8 cellular contexts compared by ENCODE assay signal in genomic region chr14:104676694-104677505, GRCh38. TPM values are rescaled to one million over a fixed set of nuclear protein-coding genes. Genes with fewer than 3 reads are reported as not detected.
DNase-seq lines count a peak whose midpoint lies in the region; ATAC-seq and TF ChIP-seq lines count a peak whose summit lies in the region.

No MANE protein-coding gene starts in this region.

- H3K9me3 ChIP-seq in OCI-LY7 (ENCODE audit: low read length) (no peaks in the 10 kb centered on the region), colonic mucosa (no peaks in the 10 kb centered on the region), upper lobe of left lung (no peaks in the 10 kb centered on the region)

- H3K36me3 Mint-ChIP-seq in natural killer cell treated with Interleukin-12 subunit alpha and Interleukin-12 subunit beta and Interleukin-15 and Interleukin-18, amount 100 ng/mL, for 72 hours, result no peaks in the 10 kb centered on the region

- POLR2A ChIA-PET in OCI-LY7 (lab: Charles Lee), result interaction anchor here (0.6 to 2.7 kb wide), 6 partner anchors 11 to 75 kb away, joined by 3 to 12 read pairs (median 4); no protein-coding TSS in a partner anchor

- peaks cover 6 to 7% of the 10 kb centered on the region in 2 donors for H3K4me1 Mint-ChIP-seq in natural killer cell treated with Interleukin-12 subunit alpha and Interleukin-12 subunit beta and Interleukin-15 and Interleukin-18, amount 100 ng/mL, for 72 hours (ENCODE audit: low read depth in 2 of 2)

- H3K79me2 ChIP-seq in OCI-LY7 (ENCODE audit: insufficient read depth, low read depth, low read length), result no peaks in the 10 kb centered on the region

- intact Hi-C loops in OCI-LY7 (cut with micrococcal nuclease; ENCODE audit: unreplicated experiment) (no loop called here), colonic mucosa (cut with DNase I) (no loop called here)

- no peak for TF ChIP-seq POLR2A in upper lobe of left lung (IDR thresholded peaks at IDR 0.05)

- BruUV-seq in OCI-LY7 (replicated peaks; lab: Mats Ljungman, UMichigan), result no TSS peak

- no peaks in the 10 kb centered on the region for H3K36me3 ChIP-seq in OCI-LY7 (ENCODE audit: insufficient read depth, low read length)
- no peaks in the 10 kb centered on the region for H3K36me3 ChIP-seq in colonic mucosa
- no peaks in the 10 kb centered on the region for H3K36me3 ChIP-seq in upper lobe of left lung

- no peak overlapping the region for H3K27ac Mint-ChIP-seq in natural killer cell treated with Interleukin-12 subunit alpha and Interleukin-12 subunit beta and Interleukin-15 and Interleukin-18, amount 100 ng/mL, for 72 hours

- H3K4me3 Mint-ChIP-seq in natural killer cell treated with Interleukin-12 subunit alpha and Interleukin-12 subunit beta and Interleukin-15 and Interleukin-18, amount 100 ng/mL, for 72 hours, result peak overlapping the region; percentile 61

- peak overlapping the region; percentile 70 for H3K4me2 ChIP-seq in OCI-LY7 (ENCODE audit: low read length)

- H3K27ac ChIP-seq in OCI-LY7 (ENCODE audit: low read depth, low read length, poor library complexity, severe bottlenecking) (no peak overlapping the region), colonic mucosa (peak overlapping the region; percentile 81), upper lobe of left lung (peak overlapping the region; percentile 80 to 93 (median 91))

- peak; percentile 1 to 8 for ATAC-seq in natural killer cell treated with Interleukin-12 subunit alpha and Interleukin-12 subunit beta and Interleukin-15 and Interleukin-18, amount 100 ng/mL, for 72 hours
- ATAC-seq in upper lobe of left lung (ENCODE audit: low FRiP score in 2 of 2), result peak in 1 of 2 donors; percentile 1

- peak overlapping the region; percentile 59 to 79 for H3K9ac ChIP-seq in colonic mucosa (ENCODE audit: low read depth in 2 of 2, low read length in 2 of 2)

- 22 to 35% methylated on average over 15 to 20 of the region's 29 CpGs for WGBS in upper lobe of left lung, 2 donors

- no peaks in the 10 kb centered on the region for H3K9me3 Mint-ChIP-seq in natural killer cell treated with Interleukin-12 subunit alpha and Interleukin-12 subunit beta and Interleukin-15 and Interleukin-18, amount 100 ng/mL, for 72 hours

- H3K27me3 ChIP-seq in colonic mucosa (no peaks in the 10 kb centered on the region), upper lobe of left lung (no peaks in the 10 kb centered on the region)

- H3K9me2 ChIP-seq in OCI-LY7 (ENCODE audit: insufficient read depth, low read length), result no peaks in the 10 kb centered on the region

- CTCF ChIA-PET in OCI-LY7 (lab: Charles Lee; ENCODE audit: unreplicated experiment), result interaction anchor here (0.6 kb wide), 1 partner anchor 11 kb away, joined by 13 read pairs; no protein-coding TSS in a partner anchor

- H3K4me3 ChIP-seq in OCI-LY7 (ENCODE audit: low read depth, low read length, poor library complexity, severe bottlenecking) (peak overlapping the region; percentile 52), colonic mucosa (peak overlapping the region; percentile 43), upper lobe of left lung (peak overlapping the region in 3 of 4 donors; percentile 49 to 65 (median 55))

- TF ChIP-seq EP300 in upper lobe of left lung (IDR thresholded peaks at IDR 0.05), result no peak

- peak overlapping the region; percentile 53; the same call in 1 of the 2 replicates for H2AFZ ChIP-seq in OCI-LY7 (ENCODE audit: low read length)

- TF ChIP-seq CTCF in OCI-LY7 (conservative IDR thresholded peaks at IDR 0.05; ENCODE audit: low read length) (no peak), colonic mucosa (IDR thresholded peaks at IDR 0.05) (no peak), upper lobe of left lung (IDR thresholded peaks at IDR 0.05) (no peak)

- no peaks in the 10 kb centered on the region for H4K20me1 ChIP-seq in OCI-LY7 (ENCODE audit: insufficient read depth, low read length)

- peaks cover 14 to 17% of the 10 kb centered on the region in 2 donors for H3K27me3 Mint-ChIP-seq in natural killer cell treated with Interleukin-12 subunit alpha and Interleukin-12 subunit beta and Interleukin-15 and Interleukin-18, amount 100 ng/mL, for 72 hours

- peak in 2 of 3 experiments; percentile 54 to 70 for DNase-seq in NCI-H1417 (lab: John Stamatoyannopoulos, UW)
- no peak for DNase-seq in NCI-H1417 treated with DMSO at 0.1 percent for 48 hours (lab: John Stamatoyannopoulos, UW)
- no peak for DNase-seq in OCI-LY7 (ENCODE audit: low spot score)
- DNase-seq in colonic mucosa, result peak; percentile 62
- no peak for DNase-seq in natural killer cell treated with Interleukin-12 subunit alpha and Interleukin-12 subunit beta and Interleukin-15 and Interleukin-18, amount 100 ng/mL, for 72 hours (ENCODE audit: low spot score)
- DNase-seq in upper lobe of left lung, result peak; percentile 60 to 70
- no peak for DNase-seq in putamen (ENCODE audit: low spot score)
- DNase-seq in cerebellar cortex (ENCODE audit: low spot score), result no peak

- peaks cover 40% of the 10 kb centered on the region for H3K4me1 ChIP-seq in OCI-LY7 (ENCODE audit: insufficient read depth, low read length, poor library complexity, severe bottlenecking)
- peaks cover 38% of the 10 kb centered on the region for H3K4me1 ChIP-seq in colonic mucosa
- peaks cover 47 to 50% (median 48%) of the 10 kb centered on the region in 4 donors for H3K4me1 ChIP-seq in upper lobe of left lung

RNA-seq across cellular contexts. Expression of gene INF2, which starts 12.5 kb away (rescaled TPM):
- total RNA-seq in OCI-LY7 (2014; rRNA removed; shearing (Covaris generic)), result 32.7 and 39.4 TPM in 2 replicates
- total RNA-seq in OCI-LY7 (2022) (43.4 and 51.6 TPM in 2 replicates), colonic mucosa (100 to 1,000 TPM; 162 to 264 TPM), upper lobe of left lung (100 to 1,000 TPM in 5 of 6 donors, 10 to 100 TPM in 1; 65.2 to 259 (median 131) TPM)
- 10 to 100 TPM; 19.2 to 44.9 TPM for total RNA-seq in natural killer cell treated with Interleukin-12 subunit alpha and Interleukin-12 subunit beta and Interleukin-15 and Interleukin-18, amount 100 ng/mL, for 72 hours

RNA-seq across cellular contexts. Expression of gene ADSS1, which starts 47.1 kb away (rescaled TPM):
- total RNA-seq in OCI-LY7 (2014; rRNA removed; shearing (Covaris generic)), result not detected in 2 replicates
- total RNA-seq in OCI-LY7 (2022) (2.1 and 2.8 TPM in 2 replicates), colonic mucosa (1 to 10 TPM; 3.5 to 4.0 TPM), upper lobe of left lung (10 to 100 TPM in 1 of 6 donors, 1 to 10 TPM in 5; 4.9 to 34.6 (median 6.2) TPM)
- total RNA-seq in natural killer cell treated with Interleukin-12 subunit alpha and Interleukin-12 subunit beta and Interleukin-15 and Interleukin-18, amount 100 ng/mL, for 72 hours, result under 1 TPM; 0.50 to 0.61 TPM

Comparison
In these comparisons a context has a peak if more than half of its experiments do, and no peak if none do; other contexts are left out.
1. DNase-seq: peak in NCI-H1417 (2 of 3), colonic mucosa (single experiment) and upper lobe of left lung (2 of 2); none in NCI-H1417 treated with DMSO at 0.1 percent for 48 hours (single experiment), OCI-LY7 (single experiment), natural killer cell treated with Interleukin-12 subunit alpha and Interleukin-12 subunit beta and Interleukin-15 and Interleukin-18, amount 100 ng/mL, for 72 hours (single experiment), putamen (single experiment) and cerebellar cortex (single experiment).
2. Peak in every context shown above with its lines, with median percentiles within 50 percentile points of each other: H3K4me3 ChIP-seq.